In the genomic region with DNA sequence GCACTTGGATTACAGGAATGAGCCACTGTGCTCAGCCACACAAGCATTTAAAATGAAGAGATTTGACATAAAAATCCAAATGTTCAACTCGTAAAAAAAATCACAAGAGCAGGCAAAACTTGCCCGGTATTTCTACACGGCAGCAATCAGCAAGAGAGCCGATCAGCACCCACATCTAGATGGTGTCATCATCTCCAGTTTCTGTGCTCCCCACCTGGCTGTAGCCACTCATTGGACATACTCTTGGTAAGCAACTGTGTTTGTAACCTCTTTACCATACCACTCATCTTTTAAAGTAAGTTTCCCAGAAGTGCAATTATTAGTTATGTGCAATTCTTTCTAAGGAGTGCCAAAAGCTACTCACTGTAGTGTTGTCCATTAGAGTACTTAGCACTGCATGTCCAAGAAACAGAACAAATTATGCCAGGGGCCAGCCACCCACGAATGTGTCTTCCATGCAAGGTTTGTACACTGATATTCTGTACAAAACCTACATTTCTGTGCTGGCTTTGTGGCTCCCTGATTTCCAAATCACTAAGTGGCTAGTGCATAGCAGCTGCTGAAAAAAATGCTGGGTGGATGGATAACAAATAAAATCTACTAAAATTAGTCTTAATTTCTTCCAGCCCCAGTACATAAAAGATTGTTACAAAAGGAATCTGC, we compare ENCODE assay signal across 13 cellular contexts.
A peak's percentile ranks its signal among the peaks of the same experiment; 100 is the strongest.
DNase-seq lines count a peak whose midpoint lies in the region; ATAC-seq and TF ChIP-seq lines count a peak whose summit lies in the region.
"Had no signal": no experiment of that assay in that cellular context is flagged by ENCODE, and none has a peak within 500 bp of the region (broad histone marks: within the 10 kb centered on the region; RNA-seq: fewer than 3 reads in every experiment).

No MANE protein-coding gene starts in this region.

- peak overlapping the region; percentile 34; the same call in 1 of the 2 replicates for H3K9ac ChIP-seq in Karpas-422 (ENCODE audit: low read length)

- peaks cover 23% of the 10 kb centered on the region for H3K4me1 Mint-ChIP-seq in chondrocyte (ENCODE audit: low read depth)
- H3K4me1 Mint-ChIP-seq in nephron progenitor cell = peaks cover 30% of the 10 kb centered on the region
- peaks cover 27% of the 10 kb centered on the region for H3K4me1 Mint-ChIP-seq in type B pancreatic cell (ENCODE audit: unreplicated experiment)

- H3K4me3 Mint-ChIP-seq in chondrocyte (ENCODE audit: unreplicated experiment) (no peak overlapping the region), nephron progenitor cell (no peak overlapping the region), type B pancreatic cell (no peak overlapping the region)
- H3K4me3 Mint-ChIP-seq: stimulated activated naive CD8-positive, alpha-beta T cell treated with anti-CD3 and anti-CD28 coated beads, Interleukin-15, amount 100 ng/mL, for 72 hours had no signal

- no peaks in the 10 kb centered on the region for H3K9me3 ChIP-seq in Karpas-422 (ENCODE audit: low read length)

- H3K27me3 ChIP-seq in Karpas-422 (ENCODE audit: low read length) = no peaks in the 10 kb centered on the region

- peak overlapping the region; percentile 35 for H3K4me3 ChIP-seq in Karpas-422 (ENCODE audit: low read length)

- H3K9me2 ChIP-seq in Karpas-422 (replicated peaks; ENCODE audit: insufficient read depth, low read length) = no peaks in the 10 kb centered on the region

- H3K27ac ChIP-seq in Karpas-422 (ENCODE audit: low read length) = peak overlapping the region; percentile 70

- H3K27ac Mint-ChIP-seq in chondrocyte (ENCODE audit: unreplicated experiment) = peak overlapping the region; percentile 25
- peak overlapping the region; percentile 75 for H3K27ac Mint-ChIP-seq in nephron progenitor cell
- no peak overlapping the region for H3K27ac Mint-ChIP-seq in type B pancreatic cell
- H3K27ac Mint-ChIP-seq: IgD-negative memory B cell had no signal

- TF ChIP-seq CTCF in chondrocyte (IDR thresholded peaks at IDR 0.05) (no peak), nephron progenitor cell (IDR thresholded peaks at IDR 0.05) (no peak), type B pancreatic cell (conservative IDR thresholded peaks at IDR 0.05) (no peak)

- H3K4me1 ChIP-seq in Karpas-422 (ENCODE audit: low read length) = peaks cover 24% of the 10 kb centered on the region

- H3K36me3 ChIP-seq in Karpas-422 (ENCODE audit: insufficient read depth, low read length) = no peaks in the 10 kb centered on the region

- no peaks in the 10 kb centered on the region for H4K20me1 ChIP-seq in Karpas-422 (ENCODE audit: insufficient read depth, low read depth, low read length)

- H2AFZ ChIP-seq in Karpas-422 (ENCODE audit: low read length) = no peak overlapping the region

- peak; percentile 35 for ATAC-seq in GM18861 (IDR thresholded peaks at IDR 0.05; ENCODE audit: unreplicated experiment)
- no peak for ATAC-seq in HG02759 (IDR thresholded peaks at IDR 0.05; ENCODE audit: unreplicated experiment)
- ATAC-seq in HG03520 (IDR thresholded peaks at IDR 0.05; ENCODE audit: unreplicated experiment) = no peak
- no peak for ATAC-seq in HG02642 (IDR thresholded peaks at IDR 0.05; ENCODE audit: poor library complexity, unreplicated experiment)
- ATAC-seq: stimulated activated naive CD8-positive, alpha-beta T cell treated with anti-CD3 and anti-CD28 coated beads, Interleukin-15, amount 100 ng/mL, for 72 hours had no signal

- peaks cover 5% of the 10 kb centered on the region for H3K36me3 Mint-ChIP-seq in chondrocyte (ENCODE audit: low read depth)
- H3K36me3 Mint-ChIP-seq in nephron progenitor cell (ENCODE audit: low read depth) = peaks cover 38% of the 10 kb centered on the region
- H3K36me3 Mint-ChIP-seq in type B pancreatic cell = no peaks in the 10 kb centered on the region

- H3K4me2 ChIP-seq in Karpas-422 (ENCODE audit: low read depth, low read length, poor library complexity, severe bottlenecking) = peak overlapping the region; percentile 69

- H3K27me3 Mint-ChIP-seq in chondrocyte (ENCODE audit: low read depth) (no peaks in the 10 kb centered on the region), nephron progenitor cell (ENCODE audit: low read depth, poor library complexity) (peaks cover 4% of the 10 kb centered on the region), type B pancreatic cell (no peaks in the 10 kb centered on the region)
- H3K27me3 Mint-ChIP-seq: IgD-negative memory B cell; stimulated activated naive CD8-positive, alpha-beta T cell treated with anti-CD3 and anti-CD28 coated beads, Interleukin-15, amount 100 ng/mL, for 72 hours had no signal

- H3K9me3 Mint-ChIP-seq in chondrocyte (ENCODE audit: low read depth) (peaks cover 9% of the 10 kb centered on the region), nephron progenitor cell (peaks cover 36% of the 10 kb centered on the region), type B pancreatic cell (no peaks in the 10 kb centered on the region)

- DNase-seq in Karpas-422 = no peak
- DNase-seq in chondrocyte (ENCODE audit: low spot score) = no peak
- no peak for DNase-seq in nephron progenitor cell
- no peak for DNase-seq in type B pancreatic cell (ENCODE audit: extremely low spot score, unreplicated experiment)
- DNase-seq: activated CD8-positive, alpha-beta memory T cell treated with anti-CD3 and anti-CD28 coated beads, Interleukin-2, amount 50 U/mL, for 4 hours; aorta; stimulated activated CD4-positive, alpha-beta T cell treated with anti-CD3 and anti-CD28 coated beads, Interleukin-4, amount 100 ng/mL, for 4 hours; stimulated activated naive CD8-positive, alpha-beta T cell treated with anti-CD3 and anti-CD28 coated beads, Interleukin-15, amount 100 ng/mL, for 72 hours had no signal

- H3K79me2 ChIP-seq in Karpas-422 (ENCODE audit: low read length) = no peaks in the 10 kb centered on the region
